Comparison of ENCODE assay signal across 8 cellular contexts in the genomic region with DNA sequence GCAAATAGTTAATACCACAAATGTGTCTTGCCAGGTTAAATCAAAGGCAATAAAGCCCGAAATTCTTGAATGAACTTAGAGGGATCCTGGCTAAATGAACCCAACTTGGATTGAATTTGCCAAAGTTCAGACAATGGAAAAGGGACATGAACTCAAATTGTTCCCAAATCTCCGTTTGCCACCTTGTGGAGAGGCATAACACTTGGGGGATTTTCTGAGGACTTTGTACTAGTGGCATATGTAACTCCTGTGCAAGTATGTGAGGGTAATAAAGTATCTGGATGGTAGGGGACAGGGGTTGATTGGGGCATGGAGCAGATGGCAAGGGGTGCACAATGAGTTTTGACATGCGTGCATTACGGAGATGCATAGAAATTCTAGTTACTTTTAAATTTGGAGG. TPM values are rescaled to one million over a fixed set of nuclear protein-coding genes. Genes with fewer than 3 reads are reported as not detected.
DNase-seq lines count a peak whose midpoint lies in the region; ATAC-seq and TF ChIP-seq lines count a peak whose summit lies in the region.

No MANE protein-coding gene starts in this region.

- peak overlapping the region; percentile 95 for H3K27ac Mint-ChIP-seq in CD4-positive, alpha-beta T cell
- H3K27ac Mint-ChIP-seq in effector memory CD8-positive, alpha-beta T cell, result peak overlapping the region; percentile 96 to 99

- CTCF ChIA-PET in CD4-positive, alpha-beta T cell (lab: Charles Lee), result interaction anchor here (1.2 kb wide), 1 partner anchor 102 kb away, joined by 3 read pairs; no protein-coding TSS in a partner anchor

- peaks cover 32% of the 10 kb centered on the region for H3K4me1 Mint-ChIP-seq in CD4-positive, alpha-beta T cell (ENCODE audit: low read depth)
- H3K4me1 Mint-ChIP-seq in effector memory CD8-positive, alpha-beta T cell (ENCODE audit: low read depth in 2 of 2), result peaks cover 12 to 20% of the 10 kb centered on the region in 2 donors

- H3K27me3 Mint-ChIP-seq in CD4-positive, alpha-beta T cell, result peaks cover 14% of the 10 kb centered on the region
- H3K27me3 Mint-ChIP-seq in effector memory CD8-positive, alpha-beta T cell, result peaks cover 20 to 22% of the 10 kb centered on the region in 2 donors

- no peak for ATAC-seq in CD4-positive, alpha-beta T cell (ENCODE audit: poor library complexity)
- ATAC-seq in effector memory CD8-positive, alpha-beta T cell (replicated peaks), result no peak
- ATAC-seq in GM18867 (IDR thresholded peaks at IDR 0.05; ENCODE audit: unreplicated experiment) (no peak), GM18502 (IDR thresholded peaks at IDR 0.05; ENCODE audit: poor library complexity, unreplicated experiment) (no peak), HG03457 (IDR thresholded peaks at IDR 0.05; ENCODE audit: unreplicated experiment) (no peak)

- POLR2A ChIA-PET in CD4-positive, alpha-beta T cell (lab: Charles Lee), result interaction anchor here (1.1 to 2.4 kb wide), 8 partner anchors 9 to 639 kb away, joined by 4 to 42 read pairs (median 8); a partner anchor contains a TSS

- H3K79me2 ChIP-seq in MM.1S (ENCODE audit: low read length) (peaks cover 20% of the 10 kb centered on the region), neural cell (replicated peaks; ENCODE audit: insufficient read depth, low read length) (peaks cover 28% of the 10 kb centered on the region)

- H3K9me3 ChIP-seq in CD4-positive, alpha-beta T cell (ENCODE audit: control insufficient read depth, low read length), result no peaks in the 10 kb centered on the region
- H3K9me3 ChIP-seq in MM.1S (replicated peaks; ENCODE audit: insufficient read depth, low read length) (no peaks in the 10 kb centered on the region), neural cell (ENCODE audit: low read length) (no peaks in the 10 kb centered on the region)

- H3K36me3 Mint-ChIP-seq in CD4-positive, alpha-beta T cell (ENCODE audit: low read depth), result peaks cover 15% of the 10 kb centered on the region
- peaks cover 25% of the 10 kb centered on the region for H3K36me3 Mint-ChIP-seq in effector memory CD8-positive, alpha-beta T cell (ENCODE audit: insufficient read depth)

- DNase-seq in CD4-positive, alpha-beta T cell, result no peak
- no peak for DNase-seq in MM.1S
- DNase-seq in effector memory CD8-positive, alpha-beta T cell, result no peak
- no peak for DNase-seq in activated effector memory CD4-positive, alpha-beta T cell treated with anti-CD3 and anti-CD28 coated beads, Interleukin-2, amount 50 U/mL, for 16 hours

- H3K4me3 ChIP-seq in MM.1S (ENCODE audit: low read length) (peak overlapping the region; percentile 78), neural cell (ENCODE audit: low read length) (peak overlapping the region; percentile 67)

- H3K27ac ChIP-seq in CD4-positive, alpha-beta T cell (ENCODE audit: low read depth, low read length), result no peak overlapping the region
- H3K27ac ChIP-seq in MM.1S (ENCODE audit: low read length) (no peak overlapping the region), neural cell (ENCODE audit: low read length) (no peak overlapping the region)

- no peaks in the 10 kb centered on the region for H3K36me3 ChIP-seq in MM.1S (replicated peaks; ENCODE audit: insufficient read depth, low read length)
- H3K36me3 ChIP-seq in neural cell (ENCODE audit: insufficient read depth, low read length), result no peaks in the 10 kb centered on the region

- no peaks in the 10 kb centered on the region for H3K9me3 Mint-ChIP-seq in CD4-positive, alpha-beta T cell
- no peaks in the 10 kb centered on the region for H3K9me3 Mint-ChIP-seq in effector memory CD8-positive, alpha-beta T cell

- intact Hi-C loops in CD4-positive, alpha-beta T cell (cut with DNase I, micrococcal nuclease), result loop anchor here (2.0 to 10.0 kb wide), 6 partner anchors 138 to 715 kb away; a partner anchor contains a TSS

- peaks cover 7% of the 10 kb centered on the region; the same call in 1 of the 2 replicates for H3K4me1 ChIP-seq in MM.1S (ENCODE audit: low read length)

- no peaks in the 10 kb centered on the region for H3K9me2 ChIP-seq in MM.1S (replicated peaks; ENCODE audit: insufficient read depth, low read length)
- H3K9me2 ChIP-seq in neural cell (ENCODE audit: insufficient read depth, low read length), result no peaks in the 10 kb centered on the region

- peaks cover 6% of the 10 kb centered on the region; the same call in 1 of the 2 replicates for H3F3A ChIP-seq in MM.1S (ENCODE audit: insufficient read depth, low read length)
- no peaks in the 10 kb centered on the region for H3F3A ChIP-seq in neural cell (ENCODE audit: insufficient read depth, low read length, poor library complexity, severe bottlenecking)

- no peak for TF ChIP-seq EP300 in neural cell (conservative IDR thresholded peaks at IDR 0.05; ENCODE audit: poor library complexity, severe bottlenecking)

- H3K9ac ChIP-seq in MM.1S (ENCODE audit: low read length), result peak overlapping the region; percentile 97; the same call in 1 of the 2 replicates
- no peak overlapping the region for H3K9ac ChIP-seq in neural cell (ENCODE audit: low read length)

- no peaks in the 10 kb centered on the region for H3K27me3 ChIP-seq in CD4-positive, alpha-beta T cell (ENCODE audit: control insufficient read depth, insufficient read depth, low read length)
- H3K27me3 ChIP-seq in MM.1S (replicated peaks; ENCODE audit: insufficient read depth, low read length), result no peaks in the 10 kb centered on the region
- H3K27me3 ChIP-seq in neural cell (ENCODE audit: insufficient read depth, low read depth, low read length), result no peaks in the 10 kb centered on the region

- TF ChIP-seq CTCF in CD4-positive, alpha-beta T cell (IDR thresholded peaks at IDR 0.05), result no peak
- TF ChIP-seq CTCF in MM.1S (IDR thresholded peaks at IDR 0.05; ENCODE audit: low read length) (no peak), neural cell (IDR thresholded peaks at IDR 0.05; ENCODE audit: poor library complexity, severe bottlenecking) (no peak)

- no peaks in the 10 kb centered on the region for H4K20me1 ChIP-seq in MM.1S (ENCODE audit: insufficient read depth, low read length)
- no peaks in the 10 kb centered on the region for H4K20me1 ChIP-seq in neural cell (ENCODE audit: insufficient read depth)

- H3K4me2 ChIP-seq in MM.1S (ENCODE audit: low read depth, low read length) (peak overlapping the region; percentile 82), neural cell (ENCODE audit: low read length) (peak overlapping the region; percentile 65)

- TF ChIP-seq RAD21 in neural cell (conservative IDR thresholded peaks at IDR 0.05), result no peak

- H3K4me3 Mint-ChIP-seq in CD4-positive, alpha-beta T cell, result peak overlapping the region; percentile 93
- H3K4me3 Mint-ChIP-seq in effector memory CD8-positive, alpha-beta T cell, result peak overlapping the region; percentile 82 to 87

- peak overlapping the region; percentile 71 for H2AFZ ChIP-seq in MM.1S (ENCODE audit: low read length)
- no peak overlapping the region for H2AFZ ChIP-seq in neural cell (ENCODE audit: low read depth, low read length)

TF ChIP-seq in neural cell, 6 proteins besides CTCF, POLR2A, EP300 and RAD21:
- TF ChIP-seq SMC3 (conservative IDR thresholded peaks at IDR 0.05; ENCODE audit: poor library complexity) (no peak), EZH2 (IDR thresholded peaks at IDR 0.05; ENCODE audit: borderline replicate concordance, insufficient read depth, low read length, poor library complexity, severe bottlenecking) (no peak), TAF1 (IDR thresholded peaks at IDR 0.05; ENCODE audit: low read depth) (no peak), MXI1 (conservative IDR thresholded peaks at IDR 0.05; ENCODE audit: poor library complexity, severe bottlenecking) (no peak), POLR2AphosphoS5 (IDR thresholded peaks at IDR 0.05) (no peak)
- TF ChIP-seq, protein P1, sequence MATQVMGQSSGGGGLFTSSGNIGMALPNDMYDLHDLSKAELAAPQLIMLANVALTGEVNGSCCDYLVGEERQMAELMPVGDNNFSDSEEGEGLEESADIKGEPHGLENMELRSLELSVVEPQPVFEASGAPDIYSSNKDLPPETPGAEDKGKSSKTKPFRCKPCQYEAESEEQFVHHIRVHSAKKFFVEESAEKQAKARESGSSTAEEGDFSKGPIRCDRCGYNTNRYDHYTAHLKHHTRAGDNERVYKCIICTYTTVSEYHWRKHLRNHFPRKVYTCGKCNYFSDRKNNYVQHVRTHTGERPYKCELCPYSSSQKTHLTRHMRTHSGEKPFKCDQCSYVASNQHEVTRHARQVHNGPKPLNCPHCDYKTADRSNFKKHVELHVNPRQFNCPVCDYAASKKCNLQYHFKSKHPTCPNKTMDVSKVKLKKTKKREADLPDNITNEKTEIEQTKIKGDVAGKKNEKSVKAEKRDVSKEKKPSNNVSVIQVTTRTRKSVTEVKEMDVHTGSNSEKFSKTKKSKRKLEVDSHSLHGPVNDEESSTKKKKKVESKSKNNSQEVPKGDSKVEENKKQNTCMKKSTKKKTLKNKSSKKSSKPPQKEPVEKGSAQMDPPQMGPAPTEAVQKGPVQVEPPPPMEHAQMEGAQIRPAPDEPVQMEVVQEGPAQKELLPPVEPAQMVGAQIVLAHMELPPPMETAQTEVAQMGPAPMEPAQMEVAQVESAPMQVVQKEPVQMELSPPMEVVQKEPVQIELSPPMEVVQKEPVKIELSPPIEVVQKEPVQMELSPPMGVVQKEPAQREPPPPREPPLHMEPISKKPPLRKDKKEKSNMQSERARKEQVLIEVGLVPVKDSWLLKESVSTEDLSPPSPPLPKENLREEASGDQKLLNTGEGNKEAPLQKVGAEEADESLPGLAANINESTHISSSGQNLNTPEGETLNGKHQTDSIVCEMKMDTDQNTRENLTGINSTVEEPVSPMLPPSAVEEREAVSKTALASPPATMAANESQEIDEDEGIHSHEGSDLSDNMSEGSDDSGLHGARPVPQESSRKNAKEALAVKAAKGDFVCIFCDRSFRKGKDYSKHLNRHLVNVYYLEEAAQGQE (IDR thresholded peaks at IDR 0.05; ENCODE audit: borderline replicate concordance), result no peak

RNA-seq across cellular contexts. Expression of a gene that starts 1.3 kb away (rescaled TPM):
- total RNA-seq in CD4-positive, alpha-beta T cell, result 1 to 10 TPM; 2.9 to 4.2 TPM
- 31.2 and 38.1 TPM in 2 replicates for polyA plus RNA-seq in neural cell
- 72.1 and 79.9 TPM in 2 replicates for polyA minus RNA-seq in neural cell
